9 cellular contexts compared by ENCODE assay signal in the genomic region with DNA sequence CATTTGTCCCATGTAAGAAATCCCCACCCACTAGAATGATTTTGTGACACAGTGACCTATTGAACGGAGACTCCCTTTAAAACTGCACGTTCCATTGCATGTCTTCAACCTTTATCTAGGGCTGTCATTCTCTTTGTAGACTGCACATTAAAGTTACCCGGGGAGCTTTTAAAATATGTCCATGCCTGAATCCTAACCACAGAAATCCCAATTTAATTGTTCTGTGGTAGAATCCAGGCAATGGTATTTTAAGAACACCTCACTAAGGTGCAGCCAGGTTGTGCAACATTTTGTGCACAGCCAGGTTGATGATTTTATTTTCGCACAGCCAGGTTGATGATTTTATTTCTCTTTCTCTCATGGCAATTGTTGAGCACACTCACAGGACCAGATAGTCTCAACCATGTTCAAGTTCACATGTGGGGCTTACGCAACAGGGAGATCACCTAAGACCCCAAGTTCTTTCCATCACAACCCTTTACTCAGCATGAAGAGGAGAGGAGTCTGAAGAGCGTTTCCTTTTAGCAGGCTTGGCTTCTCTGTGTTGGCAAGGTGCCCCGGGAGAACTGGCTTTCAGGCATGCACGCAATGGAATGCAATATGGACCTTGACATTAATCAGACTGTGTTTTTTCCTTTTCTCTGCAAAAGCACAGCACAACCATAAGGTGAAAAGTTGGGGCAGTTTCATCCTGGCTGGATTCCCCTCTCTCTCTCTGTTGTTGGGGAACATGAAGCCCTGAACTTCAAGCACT.
DNase-seq lines count a peak whose midpoint lies in the region; ATAC-seq and TF ChIP-seq lines count a peak whose summit lies in the region.
"Had no signal": no experiment of that assay in that cellular context is flagged by ENCODE, and none has a peak within 500 bp of the region (broad histone marks: within the 10 kb centered on the region; RNA-seq: fewer than 3 reads in every experiment).

No MANE protein-coding gene starts in this region.

- no peaks in the 10 kb centered on the region for H3K27me3 ChIP-seq in mesenchymal stem cell (ENCODE audit: control insufficient read depth in 1 of 2, insufficient read depth in 1 of 2, low read length in 2 of 2)

- no peaks in the 10 kb centered on the region for H3K4me1 ChIP-seq in mesenchymal stem cell (ENCODE audit: control insufficient read depth, insufficient read depth, low read depth, low read length)

- 80% methylated on average over 8 of the region's 8 CpGs for WGBS in mesenchymal stem cell

- no peaks in the 10 kb centered on the region for H3K79me1 ChIP-seq in mesenchymal stem cell (replicated peaks; ENCODE audit: low read length, poor library complexity, severe bottlenecking)

- H2BK120ac ChIP-seq in mesenchymal stem cell (ENCODE audit: low read depth, low read length): no peak overlapping the region

- H3K23ac ChIP-seq in mesenchymal stem cell (ENCODE audit: low read length in 2 of 2): no peak overlapping the region

- no peak overlapping the region for H2BK15ac ChIP-seq in mesenchymal stem cell (ENCODE audit: low read depth, poor library complexity, severe bottlenecking)

- no peak overlapping the region for H3K4ac ChIP-seq in mesenchymal stem cell (ENCODE audit: low read depth in 1 of 2, low read length in 2 of 2)

- no peak overlapping the region for H3K27ac ChIP-seq in mesenchymal stem cell (ENCODE audit: low read length, poor library complexity, severe bottlenecking)

- H2BK5ac ChIP-seq in mesenchymal stem cell (ENCODE audit: low read depth, low read length, poor library complexity, severe bottlenecking): no peak overlapping the region

- H4K8ac ChIP-seq in mesenchymal stem cell (ENCODE audit: low read length): no peak overlapping the region

- H3K18ac ChIP-seq in mesenchymal stem cell (ENCODE audit: low read depth in 1 of 2, low read length in 2 of 2): no peak overlapping the region

- no peak overlapping the region for H2AK5ac ChIP-seq in mesenchymal stem cell (ENCODE audit: low read length, severe bottlenecking)

- H2BK12ac ChIP-seq in mesenchymal stem cell (ENCODE audit: low read length in 2 of 2): no peak overlapping the region

- no peak overlapping the region for H4K91ac ChIP-seq in mesenchymal stem cell (ENCODE audit: low read length)

- H2AFZ ChIP-seq in mesenchymal stem cell (ENCODE audit: low read depth, low read length): no peak overlapping the region

- H3K9me3 ChIP-seq in mesenchymal stem cell (ENCODE audit: control insufficient read depth, low read length): no peaks in the 10 kb centered on the region

- H3K9ac ChIP-seq in mesenchymal stem cell (ENCODE audit: low read length): no peak overlapping the region

- POLR2A ChIA-PET in AG04449 (lab: Yijun Ruan, JAX): no interaction called here

- CTCF ChIA-PET in AG04449 (lab: Yijun Ruan, JAX): no interaction called here

- TF ChIP-seq POLR2A in GM18505 (IDR thresholded peaks at IDR 0.05; ENCODE audit: borderline replicate concordance, extremely low read depth, insufficient read depth, insufficient read length): no peak

- H3K4me2 ChIP-seq in mesenchymal stem cell (ENCODE audit: low read length, poor library complexity, severe bottlenecking): no peak overlapping the region

- no peak overlapping the region for H3K4me3 ChIP-seq in AG04449 (ENCODE audit: low read depth, low read length)
- H3K4me3 ChIP-seq in epithelial cell of proximal tubule (ENCODE audit: low read depth, low read length): no peak overlapping the region
- no peak overlapping the region for H3K4me3 ChIP-seq in mesenchymal stem cell (ENCODE audit: insufficient read depth in 1 of 2, low read depth in 1 of 2, low read length in 2 of 2)

- peak; percentile 33 for DNase-seq in AG04449 (ENCODE audit: low read depth, low spot score)
- DNase-seq in M059J (ENCODE audit: low read depth): peak; percentile 80
- peak; percentile 2 for DNase-seq in epithelial cell of proximal tubule (ENCODE audit: low read depth)
- peak; percentile 61 for DNase-seq in mesenchymal stem cell
- DNase-seq: CD4-positive, CD25-positive, alpha-beta regulatory T cell had no signal

- ATAC-seq in GM21717 (IDR thresholded peaks at IDR 0.05; ENCODE audit: unreplicated experiment) (no peak), GM19023 (IDR thresholded peaks at IDR 0.05; ENCODE audit: unreplicated experiment) (no peak), GM18505 (IDR thresholded peaks at IDR 0.05; ENCODE audit: unreplicated experiment) (no peak), HG03354 (IDR thresholded peaks at IDR 0.05; ENCODE audit: poor library complexity, severe bottlenecking, unreplicated experiment) (no peak)

- TF ChIP-seq CTCF in AG04449 (IDR thresholded peaks at IDR 0.05; ENCODE audit: insufficient read depth, low read length, missing control alignments) (no peak), epithelial cell of proximal tubule (conservative IDR thresholded peaks at IDR 0.05; ENCODE audit: low read depth, low read length) (no peak)

- H3K36me3 ChIP-seq in mesenchymal stem cell (ENCODE audit: control insufficient read depth in 1 of 2, insufficient read depth in 2 of 2, low read depth in 1 of 2, low read length in 2 of 2): no peaks in the 10 kb centered on the region

- H3K14ac ChIP-seq in mesenchymal stem cell (ENCODE audit: low read length in 2 of 2): no peak overlapping the region

Comparison
In these comparisons a context has a peak if more than half of its experiments do, and no peak if none do; other contexts are left out.
1. DNase-seq: peak in every context shown above with its lines; median percentile 80 in M059J; 61 in mesenchymal stem cell; 33 in AG04449; 2 in epithelial cell of proximal tubule.